Comparison of ENCODE assay signal across 2 cellular contexts in genomic region chr17:76398523-76399174, GRCh38.
TF ChIP-seq lines count a peak whose summit lies in the region.

No MANE protein-coding gene starts in this region.

TF ChIP-seq in A549, 52 proteins besides CTCF, POLR2A, EP300 and RAD21 (continued from another document):
- TF ChIP-seq, protein P1, sequence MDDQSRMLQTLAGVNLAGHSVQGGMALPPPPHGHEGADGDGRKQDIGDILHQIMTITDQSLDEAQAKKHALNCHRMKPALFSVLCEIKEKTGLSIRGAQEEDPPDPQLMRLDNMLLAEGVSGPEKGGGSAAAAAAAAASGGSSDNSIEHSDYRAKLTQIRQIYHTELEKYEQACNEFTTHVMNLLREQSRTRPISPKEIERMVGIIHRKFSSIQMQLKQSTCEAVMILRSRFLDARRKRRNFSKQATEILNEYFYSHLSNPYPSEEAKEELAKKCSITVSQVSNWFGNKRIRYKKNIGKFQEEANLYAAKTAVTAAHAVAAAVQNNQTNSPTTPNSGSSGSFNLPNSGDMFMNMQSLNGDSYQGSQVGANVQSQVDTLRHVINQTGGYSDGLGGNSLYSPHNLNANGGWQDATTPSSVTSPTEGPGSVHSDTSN (IDR thresholded peaks at IDR 0.05): no peak
- no peak for TF ChIP-seq RNF2 (IDR thresholded peaks at IDR 0.05; ENCODE audit: borderline replicate concordance, low read depth)
- TF ChIP-seq RARB (CRISPR knock-in tag; IDR thresholded peaks at IDR 0.05): no peak
- no peak for TF ChIP-seq TP53 (CRISPR knock-in tag; IDR thresholded peaks at IDR 0.05)
- no peak for TF ChIP-seq CHD2 (IDR thresholded peaks at IDR 0.05; ENCODE audit: low read length, partially characterized antibody)
- no peak for TF ChIP-seq POLR2AphosphoS2 (conservative IDR thresholded peaks at IDR 0.05; ENCODE audit: low read length)
- no peak for TF ChIP-seq CBX2 (IDR thresholded peaks at IDR 0.05; ENCODE audit: borderline replicate concordance, low read depth)
- no peak for TF ChIP-seq E2F6 (IDR thresholded peaks at IDR 0.05; ENCODE audit: borderline replicate concordance, low read depth)
- no peak for TF ChIP-seq ZFP36 (IDR thresholded peaks at IDR 0.05; ENCODE audit: borderline replicate concordance, partially characterized antibody)
- no peak for TF ChIP-seq KDM1A (IDR thresholded peaks at IDR 0.05; ENCODE audit: low read depth)

TF ChIP-seq in HEK293, 187 proteins besides CTCF, POLR2A, EP300 and RAD21 (continued from another document):
- no peak for TF ChIP-seq KLF1 (tag by site-specific recombination; IDR thresholded peaks at IDR 0.05)
- no peak for TF ChIP-seq GLIS2 (tag by site-specific recombination; IDR thresholded peaks at IDR 0.05)
- TF ChIP-seq, protein P2, sequence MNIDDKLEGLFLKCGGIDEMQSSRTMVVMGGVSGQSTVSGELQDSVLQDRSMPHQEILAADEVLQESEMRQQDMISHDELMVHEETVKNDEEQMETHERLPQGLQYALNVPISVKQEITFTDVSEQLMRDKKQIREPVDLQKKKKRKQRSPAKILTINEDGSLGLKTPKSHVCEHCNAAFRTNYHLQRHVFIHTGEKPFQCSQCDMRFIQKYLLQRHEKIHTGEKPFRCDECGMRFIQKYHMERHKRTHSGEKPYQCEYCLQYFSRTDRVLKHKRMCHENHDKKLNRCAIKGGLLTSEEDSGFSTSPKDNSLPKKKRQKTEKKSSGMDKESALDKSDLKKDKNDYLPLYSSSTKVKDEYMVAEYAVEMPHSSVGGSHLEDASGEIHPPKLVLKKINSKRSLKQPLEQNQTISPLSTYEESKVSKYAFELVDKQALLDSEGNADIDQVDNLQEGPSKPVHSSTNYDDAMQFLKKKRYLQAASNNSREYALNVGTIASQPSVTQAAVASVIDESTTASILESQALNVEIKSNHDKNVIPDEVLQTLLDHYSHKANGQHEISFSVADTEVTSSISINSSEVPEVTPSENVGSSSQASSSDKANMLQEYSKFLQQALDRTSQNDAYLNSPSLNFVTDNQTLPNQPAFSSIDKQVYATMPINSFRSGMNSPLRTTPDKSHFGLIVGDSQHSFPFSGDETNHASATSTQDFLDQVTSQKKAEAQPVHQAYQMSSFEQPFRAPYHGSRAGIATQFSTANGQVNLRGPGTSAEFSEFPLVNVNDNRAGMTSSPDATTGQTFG (tag by site-specific recombination; IDR thresholded peaks at IDR 0.05; ENCODE audit: borderline replicate concordance): no peak
- TF ChIP-seq ZFP37 (tag by site-specific recombination; IDR thresholded peaks at IDR 0.05): no peak
- TF ChIP-seq YY2 (tag by site-specific recombination; IDR thresholded peaks at IDR 0.05): no peak
- TF ChIP-seq ZNF16 (tag by site-specific recombination; IDR thresholded peaks at IDR 0.05; ENCODE audit: low read depth): no peak
- no peak for TF ChIP-seq ZBTB17 (tag by site-specific recombination; IDR thresholded peaks at IDR 0.05)
- peak; percentile 32; the same call in 1 of the 2 replicates for TF ChIP-seq HIC1 (tag by site-specific recombination; IDR thresholded peaks at IDR 0.05)
- no peak for TF ChIP-seq ZNF777 (tag by site-specific recombination; IDR thresholded peaks at IDR 0.05; ENCODE audit: borderline replicate concordance)
- TF ChIP-seq, protein P3, sequence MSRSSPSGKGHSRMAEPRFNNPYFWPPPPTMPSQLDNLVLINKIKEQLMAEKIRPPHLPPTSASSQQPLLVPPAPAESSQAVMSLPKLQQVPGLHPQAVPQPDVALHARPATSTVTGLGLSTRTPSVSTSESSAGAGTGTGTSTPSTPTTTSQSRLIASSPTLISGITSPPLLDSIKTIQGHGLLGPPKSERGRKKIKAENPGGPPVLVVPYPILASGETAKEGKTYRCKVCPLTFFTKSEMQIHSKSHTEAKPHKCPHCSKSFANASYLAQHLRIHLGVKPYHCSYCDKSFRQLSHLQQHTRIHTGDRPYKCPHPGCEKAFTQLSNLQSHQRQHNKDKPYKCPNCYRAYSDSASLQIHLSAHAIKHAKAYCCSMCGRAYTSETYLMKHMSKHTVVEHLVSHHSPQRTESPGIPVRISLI (tag by site-specific recombination; IDR thresholded peaks at IDR 0.05): no peak
- TF ChIP-seq, protein P4, sequence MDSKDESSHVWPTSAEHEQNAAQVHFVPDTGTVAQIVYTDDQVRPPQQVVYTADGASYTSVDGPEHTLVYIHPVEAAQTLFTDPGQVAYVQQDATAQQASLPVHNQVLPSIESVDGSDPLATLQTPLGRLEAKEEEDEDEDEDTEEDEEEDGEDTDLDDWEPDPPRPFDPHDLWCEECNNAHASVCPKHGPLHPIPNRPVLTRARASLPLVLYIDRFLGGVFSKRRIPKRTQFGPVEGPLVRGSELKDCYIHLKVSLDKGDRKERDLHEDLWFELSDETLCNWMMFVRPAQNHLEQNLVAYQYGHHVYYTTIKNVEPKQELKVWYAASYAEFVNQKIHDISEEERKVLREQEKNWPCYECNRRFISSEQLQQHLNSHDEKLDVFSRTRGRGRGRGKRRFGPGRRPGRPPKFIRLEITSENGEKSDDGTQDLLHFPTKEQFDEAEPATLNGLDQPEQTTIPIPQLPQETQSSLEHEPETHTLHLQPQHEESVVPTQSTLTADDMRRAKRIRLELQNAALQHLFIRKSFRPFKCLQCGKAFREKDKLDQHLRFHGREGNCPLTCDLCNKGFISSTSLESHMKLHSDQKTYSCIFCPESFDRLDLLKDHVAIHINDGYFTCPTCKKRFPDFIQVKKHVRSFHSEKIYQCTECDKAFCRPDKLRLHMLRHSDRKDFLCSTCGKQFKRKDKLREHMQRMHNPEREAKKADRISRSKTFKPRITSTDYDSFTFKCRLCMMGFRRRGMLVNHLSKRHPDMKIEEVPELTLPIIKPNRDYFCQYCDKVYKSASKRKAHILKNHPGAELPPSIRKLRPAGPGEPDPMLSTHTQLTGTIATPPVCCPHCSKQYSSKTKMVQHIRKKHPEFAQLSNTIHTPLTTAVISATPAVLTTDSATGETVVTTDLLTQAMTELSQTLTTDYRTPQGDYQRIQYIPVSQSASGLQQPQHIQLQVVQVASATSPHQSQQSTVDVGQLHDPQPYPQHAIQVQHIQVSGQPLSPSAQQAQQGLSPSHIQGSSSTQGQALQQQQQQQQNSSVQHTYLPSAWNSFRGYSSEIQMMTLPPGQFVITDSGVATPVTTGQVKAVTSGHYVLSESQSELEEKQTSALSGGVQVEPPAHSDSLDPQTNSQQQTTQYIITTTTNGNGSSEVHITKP (tag by site-specific recombination; IDR thresholded peaks at IDR 0.05): 0 out of 2 replicates have a peak, but pooled peaks have one; percentile 20
- no peak for TF ChIP-seq ZNF114 (tag by site-specific recombination; IDR thresholded peaks at IDR 0.05)
- TF ChIP-seq ZBTB11 (tag by site-specific recombination; conservative IDR thresholded peaks at IDR 0.05; ENCODE audit: low read depth): no peak
- no peak for TF ChIP-seq ZNF184 (tag by site-specific recombination; IDR thresholded peaks at IDR 0.05)
- TF ChIP-seq OSR2 (tag by site-specific recombination; IDR thresholded peaks at IDR 0.05): no peak
- no peak for TF ChIP-seq ZNF530 (tag by site-specific recombination; IDR thresholded peaks at IDR 0.05; ENCODE audit: low read depth)
- TF ChIP-seq ZBTB48 (tag by site-specific recombination; IDR thresholded peaks at IDR 0.05): no peak; the same call in 1 of the 2 replicates
- TF ChIP-seq ZBTB6 (tag by site-specific recombination; IDR thresholded peaks at IDR 0.05): no peak
- peak; percentile 49; the same call in 1 of the 2 replicates for TF ChIP-seq GLIS1 (tag by site-specific recombination; IDR thresholded peaks at IDR 0.05)
- TF ChIP-seq KLF7 (tag by site-specific recombination; IDR thresholded peaks at IDR 0.05; ENCODE audit: borderline replicate concordance): no peak
- TF ChIP-seq BCL11A (tag by site-specific recombination; IDR thresholded peaks at IDR 0.05; ENCODE audit: low read depth): 0 out of 2 replicates have a peak, but pooled peaks have one; percentile 46
